1 cellular context compared by ENCODE assay signal in genomic region chr13:33272531-33273124, GRCh38.
TF ChIP-seq lines count a peak whose summit lies in the region.

No MANE protein-coding gene starts in this region.

TF ChIP-seq in liver, 16 proteins besides CTCF, POLR2A, EP300 and RAD21 (continued from another document):
- TF ChIP-seq, protein P1, sequence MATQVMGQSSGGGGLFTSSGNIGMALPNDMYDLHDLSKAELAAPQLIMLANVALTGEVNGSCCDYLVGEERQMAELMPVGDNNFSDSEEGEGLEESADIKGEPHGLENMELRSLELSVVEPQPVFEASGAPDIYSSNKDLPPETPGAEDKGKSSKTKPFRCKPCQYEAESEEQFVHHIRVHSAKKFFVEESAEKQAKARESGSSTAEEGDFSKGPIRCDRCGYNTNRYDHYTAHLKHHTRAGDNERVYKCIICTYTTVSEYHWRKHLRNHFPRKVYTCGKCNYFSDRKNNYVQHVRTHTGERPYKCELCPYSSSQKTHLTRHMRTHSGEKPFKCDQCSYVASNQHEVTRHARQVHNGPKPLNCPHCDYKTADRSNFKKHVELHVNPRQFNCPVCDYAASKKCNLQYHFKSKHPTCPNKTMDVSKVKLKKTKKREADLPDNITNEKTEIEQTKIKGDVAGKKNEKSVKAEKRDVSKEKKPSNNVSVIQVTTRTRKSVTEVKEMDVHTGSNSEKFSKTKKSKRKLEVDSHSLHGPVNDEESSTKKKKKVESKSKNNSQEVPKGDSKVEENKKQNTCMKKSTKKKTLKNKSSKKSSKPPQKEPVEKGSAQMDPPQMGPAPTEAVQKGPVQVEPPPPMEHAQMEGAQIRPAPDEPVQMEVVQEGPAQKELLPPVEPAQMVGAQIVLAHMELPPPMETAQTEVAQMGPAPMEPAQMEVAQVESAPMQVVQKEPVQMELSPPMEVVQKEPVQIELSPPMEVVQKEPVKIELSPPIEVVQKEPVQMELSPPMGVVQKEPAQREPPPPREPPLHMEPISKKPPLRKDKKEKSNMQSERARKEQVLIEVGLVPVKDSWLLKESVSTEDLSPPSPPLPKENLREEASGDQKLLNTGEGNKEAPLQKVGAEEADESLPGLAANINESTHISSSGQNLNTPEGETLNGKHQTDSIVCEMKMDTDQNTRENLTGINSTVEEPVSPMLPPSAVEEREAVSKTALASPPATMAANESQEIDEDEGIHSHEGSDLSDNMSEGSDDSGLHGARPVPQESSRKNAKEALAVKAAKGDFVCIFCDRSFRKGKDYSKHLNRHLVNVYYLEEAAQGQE (IDR thresholded peaks at IDR 0.05) = no peak
- no peak for TF ChIP-seq FOXA2 (IDR thresholded peaks at IDR 0.05)
